In genomic region chr17:77096570-77097214, GRCh38 we compare ENCODE assay signal across 8 cellular contexts. TPM values are rescaled to one million over a fixed set of nuclear protein-coding genes. Genes with fewer than 3 reads are reported as not detected.
DNase-seq lines count a peak whose midpoint lies in the region; ATAC-seq, FAIRE-seq and TF ChIP-seq lines count a peak whose summit lies in the region.

No MANE protein-coding gene starts in this region.

- no peaks in the 10 kb centered on the region for H3K27me3 Mint-ChIP-seq in activated T-cell treated with anti-CD3 and anti-CD28 coated beads, Interleukin-2, amount 50 U/mL, for 4 hours (ENCODE audit: low read depth)
- H3K27me3 Mint-ChIP-seq in endodermal cell (ENCODE audit: insufficient read depth): no peaks in the 10 kb centered on the region

- H3K9me3 ChIP-seq in endodermal cell (ENCODE audit: control insufficient read depth, low read length): no peaks in the 10 kb centered on the region

- no peak overlapping the region for H3K27ac Mint-ChIP-seq in endodermal cell

- no peaks in the 10 kb centered on the region for H3K4me1 ChIP-seq in endodermal cell (ENCODE audit: control insufficient read depth, insufficient read depth, low read length)

- peaks cover 36% of the 10 kb centered on the region for H3K36me3 Mint-ChIP-seq in activated T-cell treated with anti-CD3 and anti-CD28 coated beads, Interleukin-2, amount 50 U/mL, for 4 hours (ENCODE audit: insufficient read depth)
- H3K36me3 Mint-ChIP-seq in endodermal cell (ENCODE audit: low read depth): peaks cover 54% of the 10 kb centered on the region

- 88 to 89% methylated on average over 11 to 12 of the region's 12 CpGs for WGBS in endodermal cell (ENCODE audit: insufficient coverage in 1 of 2, insufficient read length in 1 of 2), 2 experiments

- peaks cover 35% of the 10 kb centered on the region for H3K4me1 Mint-ChIP-seq in activated T-cell treated with anti-CD3 and anti-CD28 coated beads, Interleukin-2, amount 50 U/mL, for 4 hours (ENCODE audit: low read depth)
- peaks cover 10% of the 10 kb centered on the region for H3K4me1 Mint-ChIP-seq in endodermal cell

- H3K27ac ChIP-seq in endodermal cell (ENCODE audit: low read depth, low read length): no peak overlapping the region

- peak; percentile 35 to 44 for ATAC-seq in activated T-cell treated with anti-CD3 and anti-CD28 coated beads, Interleukin-2, amount 50 U/mL, for 4 hours
- ATAC-seq in HG03432 (IDR thresholded peaks at IDR 0.05; ENCODE audit: unreplicated experiment): no peak

- no peaks in the 10 kb centered on the region for H3K27me3 ChIP-seq in endodermal cell (ENCODE audit: control insufficient read depth, insufficient read depth, low read length, poor library complexity, severe bottlenecking)

- no peaks in the 10 kb centered on the region for H3K9me3 Mint-ChIP-seq in activated T-cell treated with anti-CD3 and anti-CD28 coated beads, Interleukin-2, amount 50 U/mL, for 4 hours
- H3K9me3 Mint-ChIP-seq in endodermal cell: no peaks in the 10 kb centered on the region

- no peak overlapping the region for H3K4me3 Mint-ChIP-seq in activated T-cell treated with anti-CD3 and anti-CD28 coated beads, Interleukin-2, amount 50 U/mL, for 4 hours
- no peak overlapping the region for H3K4me3 Mint-ChIP-seq in endodermal cell

- peaks cover 17% of the 10 kb centered on the region for H3K36me3 ChIP-seq in endodermal cell (ENCODE audit: control insufficient read depth, insufficient read depth, low read length)

- no peak for FAIRE-seq in RCC 7860 (lab: Jason Lieb, UNC)

- H3K4me3 ChIP-seq in endodermal cell (ENCODE audit: low read length): no peak overlapping the region

- DNase-seq in activated T-cell treated with anti-CD3 and anti-CD28 coated beads, Interleukin-2, amount 50 U/mL, for 4 hours: no peak
- no peak for DNase-seq in activated T-cell treated with anti-CD3 and anti-CD28 coated beads, Interleukin-2, amount 50 U/mL, for 1 hour
- peak; percentile 29 for DNase-seq in RCC 7860 (ENCODE audit: low spot score)
- DNase-seq in endodermal cell: no peak
- peak; percentile 52 for DNase-seq in myocyte (ENCODE audit: low read depth)
- no peak for DNase-seq in stimulated activated CD4-positive, alpha-beta T cell treated with anti-CD3 and anti-CD28 coated beads, Interleukin-2, amount 100 ng/mL, for 24 hours
- no peak for DNase-seq in RPMI8226

- TF ChIP-seq CTCF in endodermal cell (conservative IDR thresholded peaks at IDR 0.05): peak; percentile 69

- H3K9ac ChIP-seq in endodermal cell (ENCODE audit: extremely low read depth, low read length, poor library complexity, severe bottlenecking): no peak overlapping the region

RNA-seq across cellular contexts. Expression of gene SEC14L1, which starts 44.1 kb away (rescaled TPM):
- total RNA-seq in activated T-cell treated with anti-CD3 and anti-CD28 coated beads, Interleukin-2, amount 50 U/mL, for 4 hours: 10 to 100 TPM; 26.5 to 36.9 (median 27.4) TPM
- 10 to 100 TPM; 77.0 to 87.4 TPM for total RNA-seq in endodermal cell
- 104 TPM for polyA plus RNA-seq in endodermal cell (2013, experiment 1 of 2)
- 90.5 TPM for polyA plus RNA-seq in endodermal cell (2013, experiment 2 of 2)
- 56.2 and 71.1 TPM in 2 replicates for total RNA-seq in myocyte
- 57.1 TPM for polyA plus RNA-seq in myocyte (2012)

Comparison
In these comparisons a context has a peak if more than half of its experiments do, and no peak if none do; other contexts are left out.
1. DNase-seq: peak in RCC 7860 (single experiment) and myocyte (single experiment); none in activated T-cell treated with anti-CD3 and anti-CD28 coated beads, Interleukin-2, amount 50 U/mL, for 4 hours (single experiment), activated T-cell treated with anti-CD3 and anti-CD28 coated beads, Interleukin-2, amount 50 U/mL, for 1 hour (single experiment), endodermal cell (single experiment), stimulated activated CD4-positive, alpha-beta T cell treated with anti-CD3 and anti-CD28 coated beads, Interleukin-2, amount 100 ng/mL, for 24 hours (0 of 2) and RPMI8226 (single experiment).